16 cellular contexts compared by ENCODE assay signal in genomic region chr4:122285285-122285684, GRCh38.
DNase-seq lines count a peak whose midpoint lies in the region; TF ChIP-seq lines count a peak whose summit lies in the region.
"Had no signal": no experiment of that assay in that cellular context is flagged by ENCODE, and none has a peak within 500 bp of the region (broad histone marks: within the 10 kb centered on the region; RNA-seq: fewer than 3 reads in every experiment).

No MANE protein-coding gene starts in this region.

- no peak overlapping the region for H3K27ac ChIP-seq in fibroblast of lung (ENCODE audit: insufficient read depth, low read length)
- H3K27ac ChIP-seq: BLaER1, testis had no signal

- H3K27me3 ChIP-seq in fibroblast of lung (ENCODE audit: control insufficient read depth, insufficient read depth, low read length), result no peaks in the 10 kb centered on the region
- H3K27me3 ChIP-seq: BLaER1, testis had no signal

- no peak overlapping the region for H3K9ac ChIP-seq in fibroblast of lung (ENCODE audit: insufficient read depth, low read length)
- H3K9ac ChIP-seq: BLaER1 had no signal

- H4K20me1 ChIP-seq in fibroblast of lung (ENCODE audit: control insufficient read depth, extremely low read depth, insufficient read depth, low read length), result no peaks in the 10 kb centered on the region
- H4K20me1 ChIP-seq: BLaER1 had no signal

- H3K4me2 ChIP-seq in fibroblast of lung (ENCODE audit: extremely low read depth, insufficient read depth, low read length), result no peak overlapping the region
- H3K4me2 ChIP-seq: BLaER1 had no signal

- TF ChIP-seq CTCF in fibroblast of lung (conservative IDR thresholded peaks at IDR 0.05 in 1 of 2, IDR thresholded peaks at IDR 0.05 in 1 of 2; ENCODE audit: low read depth in 1 of 2, low read length in 2 of 2), result no peak

- H3K4me1 ChIP-seq in fibroblast of lung (ENCODE audit: control insufficient read depth, extremely low read depth, insufficient read depth, low read length), result no peaks in the 10 kb centered on the region
- H3K4me1 ChIP-seq: BLaER1, testis had no signal

- H3K4me3 ChIP-seq in fibroblast of lung (replicated peaks in 1 of 4; ENCODE audit: control extremely low read depth in 1 of 4, insufficient read depth in 1 of 4, low read depth in 3 of 4, low read length in 4 of 4), result no peak overlapping the region
- H3K4me3 ChIP-seq: BLaER1, testis had no signal

- H3K36me3 ChIP-seq in fibroblast of lung (ENCODE audit: control insufficient read depth, insufficient read depth, low read length), result peaks cover 2% of the 10 kb centered on the region

- no peak overlapping the region for H2AFZ ChIP-seq in fibroblast of lung (ENCODE audit: low read length)

- no peaks in the 10 kb centered on the region for H3K79me2 ChIP-seq in fibroblast of lung (ENCODE audit: control insufficient read depth, insufficient read depth, low read length)

- no peaks in the 10 kb centered on the region for H3K9me3 ChIP-seq in fibroblast of lung (ENCODE audit: control insufficient read depth, insufficient read depth, low read depth, low read length)
- H3K9me3 ChIP-seq: BLaER1, testis had no signal

- DNase-seq in H4 (ENCODE audit: low spot score) (peak; percentile 7), RKO (ENCODE audit: low spot score) (peak; percentile 28), fibroblast of lung (ENCODE audit: low read depth in 2 of 2) (peak; percentile 3 to 29), renal cortical epithelial cell (ENCODE audit: low read depth) (peak; percentile 45), SKM-1 (lab: John Stamatoyannopoulos, UW; ENCODE audit: unreplicated experiment) (no peak)
- DNase-seq in activated CD4-positive, CD25-positive, alpha-beta regulatory T cell (lab: John Stamatoyannopoulos, UW), result no peak
- no peak for DNase-seq in stimulated activated naive CD4-positive, alpha-beta T cell (lab: John Stamatoyannopoulos, UW)
- DNase-seq: Kasumi-1; left cardiac atrium; NCI-H1694; NCI-H345; occipital lobe; SHP77; stimulated activated CD4-positive, alpha-beta T cell treated with anti-CD3 and anti-CD28 coated beads, Interleukin-4, amount 100 ng/mL, for 24 hours; testis had no signal

Comparison
In these comparisons a context has a peak if more than half of its experiments do, and no peak if none do; other contexts are left out.
1. DNase-seq: peak in H4 (single experiment), RKO (single experiment), fibroblast of lung (2 of 2) and renal cortical epithelial cell (single experiment); none in activated CD4-positive, CD25-positive, alpha-beta regulatory T cell (0 of 4), stimulated activated naive CD4-positive, alpha-beta T cell (0 of 6) and SKM-1 (single experiment).